ENCODE assay signal across 8 cellular contexts in the genomic region with DNA sequence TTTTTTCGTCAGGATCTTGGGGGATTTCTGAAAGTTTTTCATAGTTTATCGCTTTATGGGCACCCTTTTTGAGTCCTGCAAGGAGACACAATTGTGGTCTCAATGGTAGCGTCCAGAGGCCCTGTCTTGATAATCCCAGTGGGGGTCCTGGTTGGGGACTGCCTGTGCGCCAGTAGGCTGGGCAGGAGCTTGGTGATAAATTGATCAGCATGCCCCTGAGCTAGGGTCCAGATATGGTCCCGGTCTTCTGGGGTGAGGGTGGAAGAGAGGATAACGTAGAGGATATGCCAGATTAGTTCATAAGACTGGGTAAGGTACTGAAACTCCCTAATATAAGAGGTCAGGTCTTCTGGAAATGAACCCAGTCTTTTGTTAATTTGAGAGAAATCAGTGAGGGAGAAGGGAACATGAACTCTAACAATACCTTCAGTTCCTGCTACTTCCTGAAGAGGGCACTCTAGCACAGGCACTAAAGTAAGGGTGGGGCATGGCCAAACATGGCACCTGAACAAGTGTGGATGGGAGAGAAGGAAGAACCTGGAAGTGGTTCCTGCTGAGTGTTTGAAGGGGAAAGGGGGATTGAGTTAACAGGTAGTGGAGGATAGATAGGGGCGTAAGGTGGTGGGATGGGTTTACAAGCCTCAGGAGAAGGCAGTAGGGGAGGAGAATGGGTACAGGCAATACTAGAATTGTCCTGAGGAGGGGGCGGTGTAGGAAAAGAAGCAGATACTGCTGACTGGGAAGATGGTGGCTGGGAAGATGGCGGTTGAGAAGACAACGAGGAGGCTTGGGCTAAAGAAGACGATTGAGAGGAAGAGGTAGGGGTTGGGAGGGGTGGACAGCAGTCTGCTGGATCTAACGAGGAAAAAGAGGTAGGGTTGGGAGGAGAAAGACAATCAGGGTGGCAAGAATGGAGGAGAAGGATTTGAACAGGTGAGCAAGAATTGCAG. TPM values are rescaled to one million over a fixed set of nuclear protein-coding genes. Genes with fewer than 3 reads are reported as not detected.
DNase-seq lines count a peak whose midpoint lies in the region; ATAC-seq and TF ChIP-seq lines count a peak whose summit lies in the region.

No MANE protein-coding gene starts in this region.

- 95 to 97% (median 95%) methylated on average over 12 of the region's 12 CpGs for WGBS in ovary, 3 donors

- peaks cover 2% of the 10 kb centered on the region for H3K4me1 ChIP-seq in ovary (ENCODE audit: insufficient read depth)

- no peak for TF ChIP-seq EP300 in ovary (IDR thresholded peaks at IDR 0.05)

- intact Hi-C loops in ovary (cut with DNase I): no loop called here

- peak; percentile 35 for DNase-seq in stimulated activated CD4-positive, alpha-beta T cell treated with anti-CD3 and anti-CD28 coated beads, Interleukin-1b, Interleukin-23, amount 100 ng/mL, for 48 hours
- no peak for DNase-seq in stimulated activated CD4-positive, alpha-beta T cell treated with anti-CD3 and anti-CD28 coated beads, Interleukin-12 subunit alpha, Interleukin-12 subunit beta, amount 100 ng/mL, for 4 hours
- DNase-seq in NCI-H1092 (lab: John Stamatoyannopoulos, UW) (peak; percentile 4), SK-MEL-5 (ENCODE audit: low read depth, low spot score) (peak; percentile 89), astrocyte of the hippocampus (ENCODE audit: low read depth, low spot score) (peak; percentile 25), lung microvascular endothelial cell (ENCODE audit: low read depth in 2 of 2) (peak; percentile 42 to 48), ovary (no peak)

- H3K27me3 ChIP-seq in ovary: no peaks in the 10 kb centered on the region

- ATAC-seq in GM19324 (IDR thresholded peaks at IDR 0.05; ENCODE audit: low FRiP score, unreplicated experiment): no peak

- H3K27ac ChIP-seq in ovary: no peak overlapping the region

- no peak for TF ChIP-seq POLR2A in ovary (IDR thresholded peaks at IDR 0.05)

- H3K4me3 ChIP-seq in ovary: no peak overlapping the region

- in situ Hi-C loops in SK-MEL-5 (cut with HindIII; ENCODE audit: low pct_unique_long_range_greater_than_20kb, low sequenced_read_pairs): no loop called here

- H3K9me3 ChIP-seq in ovary: no peaks in the 10 kb centered on the region

- H3K36me3 ChIP-seq in ovary: no peaks in the 10 kb centered on the region

- TF ChIP-seq CTCF in ovary (IDR thresholded peaks at IDR 0.05): no peak

RNA-seq across cellular contexts. Expression of gene ANXA2R, which starts 33.8 kb away (rescaled TPM):
- total RNA-seq in SK-MEL-5 (2014; rRNA removed; shearing (Covaris generic)): 0.40 and 0.45 TPM in 2 replicates
- 0.35 and 0.94 TPM in 2 replicates for polyA plus RNA-seq in SK-MEL-5 (2015; cell fraction: cytosol; rRNA removed)
- 2.9 TPM in 2 replicates for polyA plus RNA-seq in SK-MEL-5 (2015; cell fraction: nucleus; rRNA removed)
- total RNA-seq in lung microvascular endothelial cell: 6.5 and 7.2 TPM in 2 replicates
- total RNA-seq in ovary: 1 to 10 TPM; 1.1 to 2.7 (median 1.7) TPM
- polyA plus RNA-seq in ovary: 1 to 10 TPM; 1.2 to 1.6 TPM

RNA-seq across cellular contexts. Expression of gene ZNF131, which starts 46.8 kb away (rescaled TPM):
- total RNA-seq in SK-MEL-5 (2014; rRNA removed; shearing (Covaris generic)): 45.9 and 50.1 TPM in 2 replicates
- polyA plus RNA-seq in SK-MEL-5 (2015; cell fraction: cytosol; rRNA removed): 41.0 and 49.7 TPM in 2 replicates
- polyA plus RNA-seq in SK-MEL-5 (2015; cell fraction: nucleus; rRNA removed): 127 and 160 TPM in 2 replicates
- total RNA-seq in lung microvascular endothelial cell: 14.2 and 23.6 TPM in 2 replicates
- 10 to 100 TPM; 25.6 to 50.2 (median 37.3) TPM for total RNA-seq in ovary
- 10 to 100 TPM; 23.6 to 31.8 TPM for polyA plus RNA-seq in ovary

Comparison
In these comparisons a context has a peak if more than half of its experiments do, and no peak if none do; other contexts are left out.
1. DNase-seq: peak in stimulated activated CD4-positive, alpha-beta T cell treated with anti-CD3 and anti-CD28 coated beads, Interleukin-1b, Interleukin-23, amount 100 ng/mL, for 48 hours (single experiment), NCI-H1092 (single experiment), SK-MEL-5 (single experiment), astrocyte of the hippocampus (single experiment) and lung microvascular endothelial cell (2 of 2); none in stimulated activated CD4-positive, alpha-beta T cell treated with anti-CD3 and anti-CD28 coated beads, Interleukin-12 subunit alpha, Interleukin-12 subunit beta, amount 100 ng/mL, for 4 hours (single experiment) and ovary (0 of 5).